Comparison of ENCODE assay signal across 2 cellular contexts in genomic region chr14:70642313-70643235, GRCh38.
TF ChIP-seq lines count a peak whose summit lies in the region.

No MANE protein-coding gene starts in this region.

TF ChIP-seq in WTC11, 78 proteins besides CTCF, POLR2A, EP300 and RAD21:
- TF ChIP-seq FOXK1 (CRISPR knock-in tag; IDR thresholded peaks at IDR 0.05) = peak; percentile 32; the same call in 1 of the 2 replicates
- TF ChIP-seq KAT7 (CRISPR knock-in tag; IDR thresholded peaks at IDR 0.05; ENCODE audit: borderline replicate concordance) = 0 out of 2 replicates have a peak, but pooled peaks have one; percentile 30
- no peak for TF ChIP-seq EMX1 (CRISPR knock-in tag; IDR thresholded peaks at IDR 0.05)
- TF ChIP-seq ZNF219 (CRISPR knock-in tag; IDR thresholded peaks at IDR 0.05; ENCODE audit: borderline replicate concordance) = peak; percentile 20; the same call in 1 of the 2 replicates
- TF ChIP-seq ETV6 (CRISPR knock-in tag; IDR thresholded peaks at IDR 0.05) = peak; percentile 53; the same call in 1 of the 2 replicates

TF ChIP-seq in H1, 55 proteins besides CTCF, POLR2A, EP300 and RAD21:
- TF ChIP-seq BCL11A (IDR thresholded peaks at IDR 0.05; ENCODE audit: low read depth in 2 of 2, low read length in 2 of 2) = no peak
- TF ChIP-seq POU5F1 (IDR thresholded peaks at IDR 0.05; ENCODE audit: low read depth, low read length) = no peak
- no peak for TF ChIP-seq YY1 (IDR thresholded peaks at IDR 0.05; ENCODE audit: low read depth, low read length)
- no peak for TF ChIP-seq JUND (IDR thresholded peaks at IDR 0.05; ENCODE audit: low read length)
- no peak for TF ChIP-seq BACH1 (IDR thresholded peaks at IDR 0.05; ENCODE audit: low read length)
- peak in 1 of 2 experiments; percentile 56; a peak in 1 of 4 replicates for TF ChIP-seq SIN3A (conservative IDR thresholded peaks at IDR 0.05 in 1 of 2, IDR thresholded peaks at IDR 0.05 in 1 of 2; ENCODE audit: low read depth in 1 of 2, low read length in 2 of 2)
- TF ChIP-seq CHD1 (IDR thresholded peaks at IDR 0.05; ENCODE audit: low read depth, low read length) = no peak
- no peak for TF ChIP-seq ZNF274 (IDR thresholded peaks at IDR 0.05; ENCODE audit: borderline replicate concordance, extremely low read depth, low read length)
- TF ChIP-seq TBP (IDR thresholded peaks at IDR 0.05; ENCODE audit: low read depth, low read length) = no peak
- peak; percentile 41; the same call in 1 of the 2 replicates for TF ChIP-seq PHF8 (conservative IDR thresholded peaks at IDR 0.05; ENCODE audit: low read depth, low read length)
- TF ChIP-seq BRCA1 (IDR thresholded peaks at IDR 0.05; ENCODE audit: low read depth, low read length) = no peak
- TF ChIP-seq, protein P1, sequence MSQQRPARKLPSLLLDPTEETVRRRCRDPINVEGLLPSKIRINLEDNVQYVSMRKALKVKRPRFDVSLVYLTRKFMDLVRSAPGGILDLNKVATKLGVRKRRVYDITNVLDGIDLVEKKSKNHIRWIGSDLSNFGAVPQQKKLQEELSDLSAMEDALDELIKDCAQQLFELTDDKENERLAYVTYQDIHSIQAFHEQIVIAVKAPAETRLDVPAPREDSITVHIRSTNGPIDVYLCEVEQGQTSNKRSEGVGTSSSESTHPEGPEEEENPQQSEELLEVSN (IDR thresholded peaks at IDR 0.05) = no peak
- TF ChIP-seq TCF12 (IDR thresholded peaks at IDR 0.05; ENCODE audit: low read depth, low read length) = no peak
- TF ChIP-seq RFX5 (IDR thresholded peaks at IDR 0.05; ENCODE audit: borderline replicate concordance, low read depth, low read length) = no peak
- TF ChIP-seq FOSL1 (IDR thresholded peaks at IDR 0.05; ENCODE audit: insufficient read depth, low read depth, low read length) = no peak
- TF ChIP-seq SIRT6 (IDR thresholded peaks at IDR 0.05; ENCODE audit: low read length) = no peak
- no peak for TF ChIP-seq SP4 (IDR thresholded peaks at IDR 0.05; ENCODE audit: low read length)
- TF ChIP-seq TEAD4 (IDR thresholded peaks at IDR 0.05; ENCODE audit: low read depth, low read length) = no peak
- TF ChIP-seq TAF7 (optimal IDR thresholded peaks at IDR 0.05; ENCODE audit: borderline replicate concordance, low read depth, low read length) = no peak
- TF ChIP-seq NANOG (IDR thresholded peaks at IDR 0.05; ENCODE audit: insufficient read depth, low read depth, low read length, poor library complexity, severe bottlenecking) = no peak
- TF ChIP-seq NRF1 (IDR thresholded peaks at IDR 0.05; ENCODE audit: low read depth, low read length) = no peak
- TF ChIP-seq CHD2 (IDR thresholded peaks at IDR 0.05; ENCODE audit: low read length) = no peak
- TF ChIP-seq EGR1 (IDR thresholded peaks at IDR 0.05; ENCODE audit: borderline replicate concordance, low read depth, low read length) = no peak
- no peak for TF ChIP-seq ASH2L (IDR thresholded peaks at IDR 0.05; ENCODE audit: low read length)
- 0 out of 2 replicates have a peak, but pooled peaks have one; percentile 31 for TF ChIP-seq TAF1 (IDR thresholded peaks at IDR 0.05; ENCODE audit: low read depth, low read length)
- TF ChIP-seq RXRA (IDR thresholded peaks at IDR 0.05; ENCODE audit: insufficient read depth, low read depth, low read length) = no peak
- TF ChIP-seq CBX5 (IDR thresholded peaks at IDR 0.05; ENCODE audit: low read depth, low read length) = no peak
- TF ChIP-seq, protein P2, sequence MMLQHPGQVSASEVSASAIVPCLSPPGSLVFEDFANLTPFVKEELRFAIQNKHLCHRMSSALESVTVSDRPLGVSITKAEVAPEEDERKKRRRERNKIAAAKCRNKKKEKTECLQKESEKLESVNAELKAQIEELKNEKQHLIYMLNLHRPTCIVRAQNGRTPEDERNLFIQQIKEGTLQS (IDR thresholded peaks at IDR 0.05; ENCODE audit: insufficient read depth, low read depth, low read length) = no peak
- TF ChIP-seq SAP30 (IDR thresholded peaks at IDR 0.05; ENCODE audit: insufficient read depth, insufficient replicate concordance, low read length) = peak; percentile 9
- peak; percentile 52 for TF ChIP-seq KDM4A (IDR thresholded peaks at IDR 0.05; ENCODE audit: low read depth, low read length, severe bottlenecking)
- no peak for TF ChIP-seq SIX5 (IDR thresholded peaks at IDR 0.05; ENCODE audit: low read depth, low read length)
- TF ChIP-seq, protein P3, sequence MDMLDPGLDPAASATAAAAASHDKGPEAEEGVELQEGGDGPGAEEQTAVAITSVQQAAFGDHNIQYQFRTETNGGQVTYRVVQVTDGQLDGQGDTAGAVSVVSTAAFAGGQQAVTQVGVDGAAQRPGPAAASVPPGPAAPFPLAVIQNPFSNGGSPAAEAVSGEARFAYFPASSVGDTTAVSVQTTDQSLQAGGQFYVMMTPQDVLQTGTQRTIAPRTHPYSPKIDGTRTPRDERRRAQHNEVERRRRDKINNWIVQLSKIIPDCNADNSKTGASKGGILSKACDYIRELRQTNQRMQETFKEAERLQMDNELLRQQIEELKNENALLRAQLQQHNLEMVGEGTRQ (IDR thresholded peaks at IDR 0.05; ENCODE audit: low read length) = no peak
TF ChIP-seq in H1: peak in this region for 5.
